Comparison of ENCODE assay signal across 14 cellular contexts in genomic region chr18:48418000-48418399, GRCh38.
"Had no signal": no experiment of that assay in that cellular context is flagged by ENCODE, and none has a peak within 500 bp of the region (broad histone marks: within the 10 kb centered on the region; RNA-seq: fewer than 3 reads in every experiment).

No MANE protein-coding gene starts in this region.

- ATAC-seq: activated CD4-positive, CD25-positive, alpha-beta regulatory T cell treated with anti-CD3 and anti-CD28 coated beads, Interleukin-2, amount 50 U/mL, for 24 hours; stimulated activated naive CD8-positive, alpha-beta T cell treated with anti-CD3 and anti-CD28 coated beads, Interleukin-15, Interleukin-2, amounts not matched to agents 100 U/mL and 50 U/mL, for 24 hours had no signal

- H3K27ac ChIP-seq: colonic mucosa, left lung, prostate gland, right atrium auricular region had no signal

- H3K9me3 ChIP-seq: ascending aorta, colonic mucosa, left lung, prostate gland, right atrium auricular region had no signal

- H3K36me3 ChIP-seq: ascending aorta, colonic mucosa, left lung, prostate gland, right atrium auricular region had no signal

- H3K4me1 ChIP-seq: colonic mucosa, prostate gland, right atrium auricular region had no signal

- H3K27me3 ChIP-seq: ascending aorta, right atrium auricular region had no signal

- DNase-seq: activated CD8-positive, alpha-beta memory T cell treated with anti-CD3 and anti-CD28 coated beads for 24 hours; activated CD8-positive, alpha-beta memory T cell treated with anti-CD3 and anti-CD28 coated beads, Interleukin-2, amount 50 U/mL, for 48 hours; activated effector memory CD4-positive, alpha-beta T cell treated with anti-CD3 and anti-CD28 coated beads, Interleukin-2, amount 50 U/mL, for 16 hours; activated T-cell treated with anti-CD3 and anti-CD28 coated beads, Interleukin-2, amount 50 U/mL, for 48 hours; colonic mucosa; head of caudate nucleus; kidney; left lung; stimulated activated naive CD8-positive, alpha-beta T cell treated with anti-CD3 and anti-CD28 coated beads, Interleukin-15, Interleukin-2, amounts not matched to agents 100 U/mL and 50 U/mL, for 24 hours; T1000 had no signal

- H3K4me3 ChIP-seq: ascending aorta, colonic mucosa, left lung, prostate gland, right atrium auricular region had no signal
